ENCODE assay signal across 11 cellular contexts in the genomic region with DNA sequence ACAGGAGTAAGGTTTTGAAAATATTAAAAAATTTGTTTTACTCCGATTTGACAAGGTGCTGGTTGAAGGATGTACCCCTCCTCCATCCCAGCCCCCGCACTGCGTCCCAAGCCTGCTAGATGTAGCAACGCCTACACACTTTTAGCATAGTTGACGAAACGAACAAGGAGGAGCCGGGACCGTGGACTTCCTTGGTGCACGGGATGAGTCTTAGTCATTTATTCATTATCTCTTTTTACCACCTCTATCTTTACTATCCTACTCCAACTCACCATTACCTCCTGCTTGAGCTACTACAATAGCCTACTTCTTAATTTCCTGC. TPM values are rescaled to one million over a fixed set of nuclear protein-coding genes. Genes with fewer than 3 reads are reported as not detected.
A peak's percentile ranks its signal among the peaks of the same experiment; 100 is the strongest.
DNase-seq lines count a peak whose midpoint lies in the region; TF ChIP-seq lines count a peak whose summit lies in the region.
"Had no signal": no experiment of that assay in that cellular context is flagged by ENCODE, and none has a peak within 500 bp of the region (broad histone marks: within the 10 kb centered on the region; RNA-seq: fewer than 3 reads in every experiment).

No MANE protein-coding gene starts in this region.

- DNase-seq in RWPE1 (ENCODE audit: low spot score) = no peak
- peak; percentile 24 for DNase-seq in fibroblast of gingiva (ENCODE audit: low read depth)
- no peak for DNase-seq in neuronal stem cell (ENCODE audit: low spot score)
- DNase-seq in uterus = peak; percentile 70 to 82
- DNase-seq in AML-193 (lab: John Stamatoyannopoulos, UW) = no peak
- no peak for DNase-seq in HUDEP-2 (lab: John Stamatoyannopoulos, UW; ENCODE audit: unreplicated experiment in 76 of 76)
- DNase-seq in NCI-H2107 (lab: John Stamatoyannopoulos, UW) = no peak
- DNase-seq: activated CD4-positive, alpha-beta memory T cell treated with anti-CD3 and anti-CD28 coated beads, Interleukin-2, amount 10 ng/mL, durations not matched to agents 7 days and 5 days; amniotic stem cell; GDM1 had no signal

- no peak overlapping the region for H3K18ac ChIP-seq in neuronal stem cell (ENCODE audit: low read length)

- no peak overlapping the region for H4K8ac ChIP-seq in neuronal stem cell (ENCODE audit: low read depth, low read length)

- no peak overlapping the region for H3K4me2 ChIP-seq in neuronal stem cell (ENCODE audit: insufficient read depth, low read length, poor library complexity, severe bottlenecking)

- POLR2A ChIA-PET in RWPE1 (lab: Yijun Ruan, JAX; ENCODE audit: low non-redundant PET) = no interaction called here

- TF ChIP-seq POLR2A in uterus (IDR thresholded peaks at IDR 0.05) = no peak

- WGBS in neuronal stem cell (ENCODE audit: extremely low coverage in 2 of 2, insufficient read length in 2 of 2, insufficient replicate concordance in 1 of 2), 2 donors = no CpG with 5 or more reads among the region's 9 CpGs

- H2AFZ ChIP-seq in neuronal stem cell (ENCODE audit: low read length) = no peak overlapping the region

- H3K9me3 ChIP-seq in neuronal stem cell (replicated peaks in 1 of 2; ENCODE audit: control insufficient read depth in 2 of 2, insufficient read depth in 1 of 2, low read depth in 1 of 2, low read length in 2 of 2) (no peaks in the 10 kb centered on the region), uterus (no peaks in the 10 kb centered on the region)
- H3K9me3 ChIP-seq: mucosa of descending colon had no signal

- H3K27me3 ChIP-seq in neuronal stem cell (ENCODE audit: control insufficient read depth in 3 of 3, insufficient read depth in 3 of 3, low read depth in 1 of 3, low read length in 3 of 3) (no peaks in the 10 kb centered on the region), uterus (no peaks in the 10 kb centered on the region)

- intact Hi-C loops in uterus (cut with DNase I; ENCODE audit: low total_unique reads) = no loop called here

- H4K91ac ChIP-seq in neuronal stem cell (ENCODE audit: low read depth, low read length, poor library complexity) = no peak overlapping the region

- H3K4me3 ChIP-seq in neuronal stem cell (ENCODE audit: low read length in 2 of 2) = no peak overlapping the region
- peak overlapping the region in 1 of 2 donors; percentile 13 for H3K4me3 ChIP-seq in uterus
- H3K4me3 ChIP-seq: mucosa of descending colon had no signal

- no peak overlapping the region for H3K14ac ChIP-seq in neuronal stem cell (ENCODE audit: low read length)

- no peak overlapping the region for H2AK5ac ChIP-seq in neuronal stem cell (ENCODE audit: low read depth, low read length)

- CTCF ChIA-PET in RWPE1 (lab: Yijun Ruan, JAX) = no interaction called here

- no peaks in the 10 kb centered on the region for H3K36me3 ChIP-seq in neuronal stem cell (replicated peaks in 1 of 2; ENCODE audit: control insufficient read depth in 2 of 2, insufficient read depth in 2 of 2, low read length in 2 of 2)
- H3K36me3 ChIP-seq in uterus = no peaks in the 10 kb centered on the region

- peak overlapping the region; percentile 35 for H3K9ac ChIP-seq in neuronal stem cell (ENCODE audit: low read depth, low read length, poor library complexity)

- H2BK15ac ChIP-seq in neuronal stem cell (ENCODE audit: low read length) = no peak overlapping the region

- no peak overlapping the region for H3K23ac ChIP-seq in neuronal stem cell (ENCODE audit: low read depth, low read length, poor library complexity)

- H3K27ac ChIP-seq in RWPE1 (peak overlapping the region; percentile 85), neuronal stem cell (replicated peaks; ENCODE audit: low read length) (no peak overlapping the region), uterus (peak overlapping the region; percentile 85 to 92)

- H2BK120ac ChIP-seq in neuronal stem cell (ENCODE audit: low read depth, low read length) = no peak overlapping the region

- H3K4me1 ChIP-seq in neuronal stem cell (ENCODE audit: control insufficient read depth in 2 of 2, insufficient read depth in 1 of 2, low read depth in 1 of 2, low read length in 2 of 2) (peaks cover 19 to 24% of the 10 kb centered on the region in 2 donors), uterus (peaks cover 13 to 21% of the 10 kb centered on the region in 2 donors)

- TF ChIP-seq CTCF in RWPE1 (conservative IDR thresholded peaks at IDR 0.05; ENCODE audit: low read depth) = no peak
- no peak for TF ChIP-seq CTCF in uterus (IDR thresholded peaks at IDR 0.05)

- H3K79me1 ChIP-seq in neuronal stem cell (ENCODE audit: low read depth, low read length) = no peaks in the 10 kb centered on the region

- no peak overlapping the region for H3K4ac ChIP-seq in neuronal stem cell (ENCODE audit: low read length)

- no peak overlapping the region for H2BK5ac ChIP-seq in neuronal stem cell (ENCODE audit: low read length)

- no peak overlapping the region for H2BK12ac ChIP-seq in neuronal stem cell (ENCODE audit: low read length)

RNA-seq across cellular contexts. Expression of a gene that starts 10.6 kb away (rescaled TPM):
- 2.2 TPM for polyA plus RNA-seq in neuronal stem cell (2013, experiment 1 of 2)
- polyA plus RNA-seq in neuronal stem cell (2013, experiment 2 of 2) = 2.3 TPM
- total RNA-seq in uterus = 10 to 100 TPM; 26.2 to 87.3 (median 47.9) TPM
- total RNA-seq: activated CD4-positive, alpha-beta memory T cell treated with anti-CD3 and anti-CD28 coated beads, Interleukin-2, amount 10 ng/mL, durations not matched to agents 7 days and 5 days had no signal

Comparison
In these comparisons a context has a peak if more than half of its experiments do, and no peak if none do; other contexts are left out.
1. DNase-seq: peak in fibroblast of gingiva (single experiment) and uterus (2 of 2); none in RWPE1 (single experiment), neuronal stem cell (single experiment), AML-193 (0 of 2), HUDEP-2 (0 of 76) and NCI-H2107 (single experiment).